29 cellular contexts compared by ENCODE assay signal in genomic region chr7:132192809-132193208, GRCh38.
"Had no signal": no experiment of that assay in that cellular context is flagged by ENCODE, and none has a peak within 500 bp of the region (broad histone marks: within the 10 kb centered on the region; RNA-seq: fewer than 3 reads in every experiment).

No MANE protein-coding gene starts in this region.

- H3K27ac Mint-ChIP-seq: stimulated activated effector memory CD8-positive, alpha-beta T cell treated with anti-CD3 and anti-CD28 coated beads, Interleukin-12 subunit alpha, Interleukin-12 subunit beta, amount 100 ng/mL, for 72 hours; stimulated activated memory B cell treated with anti-CD40 and anti-IgM and Interleukin-4, amounts not matched to agents 10 μg/mL and 1 μg/mL and 100 μg/mL, for 72 hours; stimulated activated naive B cell treated with anti-CD40 and anti-IgM and Interleukin-4, amounts not matched to agents 10 μg/mL and 1 μg/mL and 100 μg/mL, for 72 hours; stimulated activated naive CD8-positive, alpha-beta T cell treated with anti-CD3 and anti-CD28 coated beads, Interleukin-15, amount 100 ng/mL, for 72 hours; stimulated activated naive CD8-positive, alpha-beta T cell treated with anti-CD3 and anti-CD28 coated beads, Interleukin-15, Interleukin-2, amounts not matched to agents 100 ng/mL and 50 ng/mL, for 24 hours; type B pancreatic cell had no signal

- H3K27me3 ChIP-seq: stomach, suprapubic skin, testis, thyroid gland, tibial artery, tibial nerve, transverse colon, upper lobe of left lung, upper lobe of right lung, uterus, vagina had no signal

- H3K4me1 ChIP-seq: stomach, suprapubic skin, testis, thyroid gland, tibial artery, tibial nerve, transverse colon, upper lobe of left lung, upper lobe of right lung, uterus, vagina had no signal

- H3K36me3 Mint-ChIP-seq: stimulated activated effector memory CD8-positive, alpha-beta T cell treated with anti-CD3 and anti-CD28 coated beads, Interleukin-12 subunit alpha, Interleukin-12 subunit beta, amount 100 ng/mL, for 72 hours; stimulated activated memory B cell treated with anti-CD40 and anti-IgM and Interleukin-4, amounts not matched to agents 10 μg/mL and 1 μg/mL and 100 μg/mL, for 72 hours; stimulated activated naive B cell treated with anti-CD40 and anti-IgM and Interleukin-4, amounts not matched to agents 10 μg/mL and 1 μg/mL and 100 μg/mL, for 72 hours; type B pancreatic cell had no signal

- FAIRE-seq: urothelium cell line had no signal

- H3K27me3 Mint-ChIP-seq: stimulated activated naive B cell treated with anti-CD40 and anti-IgM and Interleukin-4, amounts not matched to agents 10 μg/mL and 1 μg/mL and 100 μg/mL, for 72 hours; stimulated activated naive CD8-positive, alpha-beta T cell treated with anti-CD3 and anti-CD28 coated beads, Interleukin-15, amount 100 ng/mL, for 72 hours had no signal

- H3K4me3 ChIP-seq: stomach, suprapubic skin, testis, thoracic aorta, thyroid gland, tibial artery, tibial nerve, transverse colon, upper lobe of left lung, upper lobe of right lung, uterus, vagina had no signal

- H3K27ac ChIP-seq: stomach, suprapubic skin, testis, thoracic aorta, thyroid gland, tibial artery, tibial nerve, transverse colon, upper lobe of left lung, upper lobe of right lung, uterus, vagina had no signal

- H3K4me3 Mint-ChIP-seq: stimulated activated effector memory CD8-positive, alpha-beta T cell treated with anti-CD3 and anti-CD28 coated beads, Interleukin-12 subunit alpha, Interleukin-12 subunit beta, amount 100 ng/mL, for 72 hours; stimulated activated memory B cell treated with anti-CD40 and anti-IgM and Interleukin-4, amounts not matched to agents 10 μg/mL and 1 μg/mL and 100 μg/mL, for 72 hours; stimulated activated naive B cell treated with anti-CD40 and anti-IgM and Interleukin-4, amounts not matched to agents 10 μg/mL and 1 μg/mL and 100 μg/mL, for 72 hours; stimulated activated naive CD8-positive, alpha-beta T cell treated with anti-CD3 and anti-CD28 coated beads, Interleukin-15, amount 100 ng/mL, for 72 hours; stimulated activated naive CD8-positive, alpha-beta T cell treated with anti-CD3 and anti-CD28 coated beads, Interleukin-15, Interleukin-2, amounts not matched to agents 100 ng/mL and 50 ng/mL, for 24 hours; type B pancreatic cell had no signal

- DNase-seq: stimulated activated CD4-positive, alpha-beta T cell treated with anti-CD3 and anti-CD28 coated beads, Interleukin-2, amount 100 ng/mL, for 48 hours; stimulated activated CD4-positive, alpha-beta T cell treated with anti-CD3 and anti-CD28 coated beads, Interleukin-4, amount 100 ng/mL, for 1 hour; stimulated activated CD4-positive, alpha-beta T cell treated with anti-CD3 and anti-CD28 coated beads, Interleukin-4, amount 100 ng/mL, for 24 hours; stimulated activated CD4-positive, alpha-beta T cell treated with anti-CD3 and anti-CD28 coated beads, Interleukin-4, amount 100 ng/mL, for 4 hours; stimulated activated CD8-positive, alpha-beta memory T cell treated with anti-CD3 and anti-CD28 coated beads, Interleukin-4, amount 100 ng/mL, for 48 hours; stimulated activated naive B cell treated with anti-CD40 and anti-IgM and Interleukin-4, amounts not matched to agents 10 μg/mL and 1 μg/mL and 100 μg/mL, for 72 hours; stimulated activated naive CD4-positive, alpha-beta T cell; stimulated activated naive CD4-positive, alpha-beta T cell treated with Interleukin-2 at 50 U/mL for 16 hours; stimulated activated naive CD8-positive, alpha-beta T cell treated with anti-CD3 and anti-CD28 coated beads, Interleukin-15, amount 100 ng/mL, for 72 hours; stimulated activated naive CD8-positive, alpha-beta T cell treated with anti-CD3 and anti-CD28 coated beads, Interleukin-15, Interleukin-2, amounts not matched to agents 100 U/mL and 50 U/mL, for 24 hours; stomach; substantia nigra; testis; thyroid gland; tibial artery; transverse colon; trophoblast cell; upper lobe of left lung; upper lobe of right lung; uterus had no signal

- H3K9me3 ChIP-seq: suprapubic skin, testis, thyroid gland, upper lobe of right lung, uterus, vagina had no signal

- H3K4me1 Mint-ChIP-seq: stimulated activated effector memory CD8-positive, alpha-beta T cell treated with anti-CD3 and anti-CD28 coated beads, Interleukin-12 subunit alpha, Interleukin-12 subunit beta, amount 100 ng/mL, for 72 hours; stimulated activated memory B cell treated with anti-CD40 and anti-IgM and Interleukin-4, amounts not matched to agents 10 μg/mL and 1 μg/mL and 100 μg/mL, for 72 hours; stimulated activated naive B cell treated with anti-CD40 and anti-IgM and Interleukin-4, amounts not matched to agents 10 μg/mL and 1 μg/mL and 100 μg/mL, for 72 hours; stimulated activated naive CD8-positive, alpha-beta T cell treated with anti-CD3 and anti-CD28 coated beads, Interleukin-15, amount 100 ng/mL, for 72 hours had no signal

- H3K9me3 Mint-ChIP-seq: stimulated activated effector memory CD8-positive, alpha-beta T cell treated with anti-CD3 and anti-CD28 coated beads, Interleukin-12 subunit alpha, Interleukin-12 subunit beta, amount 100 ng/mL, for 72 hours; stimulated activated naive B cell treated with anti-CD40 and anti-IgM and Interleukin-4, amounts not matched to agents 10 μg/mL and 1 μg/mL and 100 μg/mL, for 72 hours; stimulated activated naive CD8-positive, alpha-beta T cell treated with anti-CD3 and anti-CD28 coated beads, Interleukin-15, amount 100 ng/mL, for 72 hours; stimulated activated naive CD8-positive, alpha-beta T cell treated with anti-CD3 and anti-CD28 coated beads, Interleukin-15, Interleukin-2, amounts not matched to agents 100 ng/mL and 50 ng/mL, for 24 hours; type B pancreatic cell had no signal

- H3K36me3 ChIP-seq: suprapubic skin, thyroid gland, tibial nerve, transverse colon, upper lobe of left lung, upper lobe of right lung, uterus, vagina had no signal
